2 cellular contexts compared by ENCODE assay signal in the genomic region with DNA sequence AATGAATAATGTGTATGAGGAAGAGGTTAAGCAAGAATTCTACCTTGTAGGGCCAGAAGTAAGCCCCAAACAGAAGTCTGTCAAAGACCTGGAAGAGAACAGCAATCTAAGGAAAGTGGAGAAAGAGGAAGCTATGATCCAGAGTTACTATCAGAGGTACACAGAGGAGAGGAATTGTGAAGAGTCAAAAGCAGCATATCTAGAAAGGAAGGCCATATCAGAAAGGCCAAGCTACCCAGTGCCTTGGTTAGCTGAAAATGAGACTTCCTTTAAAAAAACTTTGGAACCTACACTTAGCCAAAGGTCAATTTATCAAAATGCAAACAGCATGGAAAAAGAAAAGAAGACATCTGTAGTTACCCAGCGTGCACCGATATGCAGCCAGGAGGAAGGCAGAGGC.
TF ChIP-seq lines count a peak whose summit lies in the region.

No MANE protein-coding gene starts in this region.

TF ChIP-seq in HepG2, 621 proteins besides CTCF, POLR2A, EP300 and RAD21:
- TF ChIP-seq, protein P1, sequence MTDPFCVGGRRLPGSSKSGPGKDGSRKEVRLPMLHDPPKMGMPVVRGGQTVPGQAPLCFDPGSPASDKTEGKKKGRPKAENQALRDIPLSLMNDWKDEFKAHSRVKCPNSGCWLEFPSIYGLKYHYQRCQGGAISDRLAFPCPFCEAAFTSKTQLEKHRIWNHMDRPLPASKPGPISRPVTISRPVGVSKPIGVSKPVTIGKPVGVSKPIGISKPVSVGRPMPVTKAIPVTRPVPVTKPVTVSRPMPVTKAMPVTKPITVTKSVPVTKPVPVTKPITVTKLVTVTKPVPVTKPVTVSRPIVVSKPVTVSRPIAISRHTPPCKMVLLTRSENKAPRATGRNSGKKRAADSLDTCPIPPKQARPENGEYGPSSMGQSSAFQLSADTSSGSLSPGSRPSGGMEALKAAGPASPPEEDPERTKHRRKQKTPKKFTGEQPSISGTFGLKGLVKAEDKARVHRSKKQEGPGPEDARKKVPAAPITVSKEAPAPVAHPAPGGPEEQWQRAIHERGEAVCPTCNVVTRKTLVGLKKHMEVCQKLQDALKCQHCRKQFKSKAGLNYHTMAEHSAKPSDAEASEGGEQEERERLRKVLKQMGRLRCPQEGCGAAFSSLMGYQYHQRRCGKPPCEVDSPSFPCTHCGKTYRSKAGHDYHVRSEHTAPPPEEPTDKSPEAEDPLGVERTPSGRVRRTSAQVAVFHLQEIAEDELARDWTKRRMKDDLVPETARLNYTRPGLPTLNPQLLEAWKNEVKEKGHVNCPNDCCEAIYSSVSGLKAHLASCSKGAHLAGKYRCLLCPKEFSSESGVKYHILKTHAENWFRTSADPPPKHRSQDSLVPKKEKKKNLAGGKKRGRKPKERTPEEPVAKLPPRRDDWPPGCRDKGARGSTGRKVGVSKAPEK (CRISPR knock-in tag; IDR thresholded peaks at IDR 0.05; ENCODE audit: borderline replicate concordance) = no peak

TF ChIP-seq in GM12878, 131 proteins besides CTCF, POLR2A, EP300 and RAD21:
- no peak for TF ChIP-seq RAD51 (IDR thresholded peaks at IDR 0.05)
- no peak for TF ChIP-seq ATF2 (IDR thresholded peaks at IDR 0.05; ENCODE audit: low read length)
- TF ChIP-seq RELA (IDR thresholded peaks at IDR 0.05; ENCODE audit: borderline replicate concordance, partially characterized antibody) = no peak
- no peak for TF ChIP-seq SIX5 (IDR thresholded peaks at IDR 0.05; ENCODE audit: low read depth, low read length, severe bottlenecking)
